ENCODE assay signal across 31 cellular contexts in genomic region chr2:72809095-72809494, GRCh38.
"Had no signal": no experiment of that assay in that cellular context is flagged by ENCODE, and none has a peak within 500 bp of the region (broad histone marks: within the 10 kb centered on the region; RNA-seq: fewer than 3 reads in every experiment).

No MANE protein-coding gene starts in this region.

- H3K36me3 ChIP-seq: adrenal gland, cardiac muscle cell, colonic mucosa, esophagus squamous epithelium, gastroesophageal sphincter had no signal

- FAIRE-seq: endothelial cell of umbilical vein had no signal

- H3K4me3 ChIP-seq: adrenal gland, body of pancreas, cardiac muscle cell, colonic mucosa, esophagus squamous epithelium, gastroesophageal sphincter, heart right ventricle had no signal

- H3K9me3 ChIP-seq: body of pancreas, colonic mucosa had no signal

- DNase-seq: activated CD4-positive, alpha-beta memory T cell treated with anti-CD3 and anti-CD28 coated beads for 36 hours; activated CD4-positive, alpha-beta T cell treated with anti-CD3 and anti-CD28 coated beads for 36 hours; activated CD4-positive, alpha-beta T cell treated with anti-CD3 and anti-CD28 coated beads, Interleukin-2, amount 10 ng/mL, durations not matched to agents 24 days and 14 days; activated CD4-positive, CD25-positive, alpha-beta regulatory T cell; activated CD4-positive, CD25-positive, alpha-beta regulatory T cell treated with anti-CD3 and anti-CD28 coated beads, Interleukin-2, amount 50 U/mL, for 72 hours; activated CD8-positive, alpha-beta memory T cell treated with anti-CD3 and anti-CD28 coated beads, Interleukin-2, amount 10 ng/mL, durations not matched to agents 7 days and 5 days; activated CD8-positive, alpha-beta memory T cell treated with anti-CD3 and anti-CD28 coated beads, Interleukin-2, amount 50 U/mL, for 4 hours; activated CD8-positive, alpha-beta T cell treated with anti-CD3 and anti-CD28 coated beads, Interleukin-2, amount 10 ng/mL, durations not matched to agents 7 days and 5 days; activated effector memory CD4-positive, alpha-beta T cell treated with anti-CD3 and anti-CD28 coated beads, Interleukin-2, amount 50 U/mL, for 16 hours; activated naive CD4-positive, alpha-beta T cell treated with anti-CD3 and anti-CD28 coated beads for 36 hours; activated naive CD8-positive, alpha-beta T cell treated with anti-CD3 and anti-CD28 coated beads for 36 hours; activated naive CD8-positive, alpha-beta T cell treated with anti-CD3 and anti-CD28 coated beads, Interleukin-2, amount 50 U/mL, for 24 hours; activated T-cell treated with anti-CD3 and anti-CD28 coated beads, Interleukin-2, amount 50 U/mL, for 1 hour; activated T-cell treated with anti-CD3 and anti-CD28 coated beads, Interleukin-2, amount 50 U/mL, for 48 hours; adrenal gland; amygdala; aorta; body of pancreas; central memory CD4-positive, alpha-beta T cell; cerebellar nuclear complex; colonic mucosa; effector CD8-positive, alpha-beta T cell; esophagus squamous epithelium; foreskin melanocyte; heart right ventricle; T-helper 17 cell; T1000 had no signal

- H3K4me1 ChIP-seq: body of pancreas, colonic mucosa, gastroesophageal sphincter had no signal

- H3K27ac ChIP-seq: adrenal gland, body of pancreas, cardiac muscle cell, colonic mucosa, epithelial cell of prostate, esophagus squamous epithelium, gastroesophageal sphincter, heart right ventricle had no signal

- ATAC-seq: activated CD4-positive, alpha-beta T cell treated with anti-CD3 and anti-CD28 coated beads for 36 hours; activated CD8-positive, alpha-beta memory T cell treated with anti-CD3 and anti-CD28 coated beads, Interleukin-2, amount 10 ng/mL, durations not matched to agents 7 days and 5 days; activated CD8-positive, alpha-beta T cell treated with anti-CD3 and anti-CD28 coated beads, Interleukin-2, amount 10 ng/mL, durations not matched to agents 7 days and 5 days; activated naive CD8-positive, alpha-beta T cell treated with anti-CD3 and anti-CD28 coated beads, Interleukin-2, amount 50 U/mL, for 24 hours; body of pancreas; gastroesophageal sphincter; heart right ventricle; T-helper 17 cell had no signal

- H3K27me3 ChIP-seq: adrenal gland, body of pancreas, cardiac muscle cell, colonic mucosa, esophagus squamous epithelium, gastroesophageal sphincter, heart right ventricle had no signal
